In genomic region chr11:2120359-2121100, GRCh38 we compare ENCODE assay signal across 1 cellular context.
TF ChIP-seq lines count a peak whose summit lies in the region.

No MANE protein-coding gene starts in this region.

TF ChIP-seq in HepG2, 621 proteins besides CTCF, POLR2A, EP300 and RAD21:
- TF ChIP-seq ZMYM2 (CRISPR knock-in tag; IDR thresholded peaks at IDR 0.05) (no peak), NCOA5 (CRISPR knock-in tag; IDR thresholded peaks at IDR 0.05) (no peak), ZFP82 (CRISPR knock-in tag; IDR thresholded peaks at IDR 0.05; ENCODE audit: borderline replicate concordance) (no peak), FOSL1 (CRISPR knock-in tag; IDR thresholded peaks at IDR 0.05; ENCODE audit: borderline replicate concordance) (no peak), EZH2 (conservative IDR thresholded peaks at IDR 0.05; ENCODE audit: low read depth, low read length) (no peak), ZNF17 (CRISPR knock-in tag; IDR thresholded peaks at IDR 0.05) (no peak), ZC3H4 (CRISPR knock-in tag; IDR thresholded peaks at IDR 0.05; ENCODE audit: borderline replicate concordance) (no peak), ZNF672 (CRISPR knock-in tag; IDR thresholded peaks at IDR 0.05) (no peak), RCOR2 (CRISPR knock-in tag; IDR thresholded peaks at IDR 0.05) (no peak), ZNF33A (CRISPR knock-in tag; IDR thresholded peaks at IDR 0.05; ENCODE audit: borderline replicate concordance) (no peak)
